11 cellular contexts compared by ENCODE assay signal in the genomic region with DNA sequence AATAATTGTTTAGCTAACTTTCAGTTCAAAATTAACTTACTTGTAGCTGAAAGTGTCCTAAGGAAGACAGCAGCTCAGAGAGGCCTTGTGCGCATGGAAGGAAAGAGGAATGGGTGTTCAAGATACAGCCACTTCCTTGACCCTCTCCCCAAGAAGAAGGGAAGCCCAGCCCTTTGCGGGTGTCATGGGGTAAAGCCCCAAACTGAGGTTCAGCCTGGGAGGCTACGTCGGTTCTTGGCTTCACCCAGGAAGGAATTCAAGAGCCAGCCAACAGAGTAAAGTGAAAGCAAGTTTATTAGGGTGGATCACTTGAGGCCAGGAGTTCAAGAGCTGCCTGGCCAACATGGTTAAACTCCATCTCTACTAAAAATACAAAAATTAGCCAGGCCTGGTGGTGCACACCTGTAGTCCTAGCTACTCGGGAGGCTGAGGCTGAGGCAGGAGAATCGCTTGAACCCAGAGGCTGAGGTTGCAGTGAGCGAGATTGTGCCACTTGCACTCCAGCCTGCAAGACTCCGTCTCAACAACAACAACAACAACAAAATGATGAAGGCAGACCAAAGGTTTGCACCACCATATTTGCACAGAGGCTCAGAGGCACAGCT. TPM values are rescaled to one million over a fixed set of nuclear protein-coding genes. Genes with fewer than 3 reads are reported as not detected.
DNase-seq lines count a peak whose midpoint lies in the region; ATAC-seq and TF ChIP-seq lines count a peak whose summit lies in the region.
"Had no signal": no experiment of that assay in that cellular context is flagged by ENCODE, and none has a peak within 500 bp of the region (broad histone marks: within the 10 kb centered on the region; RNA-seq: fewer than 3 reads in every experiment).

No MANE protein-coding gene starts in this region.

- ATAC-seq in activated naive CD8-positive, alpha-beta T cell treated with anti-CD3 and anti-CD28 coated beads, Interleukin-2, amount 50 U/mL, for 24 hours = no peak
- ATAC-seq in GM21825 (IDR thresholded peaks at IDR 0.05; ENCODE audit: unreplicated experiment) = no peak

- peaks cover 11% of the 10 kb centered on the region for H3K4me1 Mint-ChIP-seq in activated naive CD8-positive, alpha-beta T cell (ENCODE audit: low read depth)
- peaks cover 6% of the 10 kb centered on the region for H3K4me1 Mint-ChIP-seq in activated naive CD8-positive, alpha-beta T cell treated with anti-CD3 and anti-CD28 coated beads, Interleukin-2, amount 50 U/mL, for 24 hours
- H3K4me1 Mint-ChIP-seq in chondrocyte (ENCODE audit: low read depth) = peaks cover 44% of the 10 kb centered on the region

- peaks cover 43% of the 10 kb centered on the region for H3K27me3 Mint-ChIP-seq in activated naive CD8-positive, alpha-beta T cell
- H3K27me3 Mint-ChIP-seq in activated naive CD8-positive, alpha-beta T cell treated with anti-CD3 and anti-CD28 coated beads, Interleukin-2, amount 50 U/mL, for 24 hours = peaks cover 62% of the 10 kb centered on the region
- no peaks in the 10 kb centered on the region for H3K27me3 Mint-ChIP-seq in chondrocyte (ENCODE audit: low read depth)

- no peak for DNase-seq in activated naive CD8-positive, alpha-beta T cell treated with anti-CD3 and anti-CD28 coated beads, Interleukin-2, amount 50 U/mL, for 24 hours
- DNase-seq in chondrocyte (ENCODE audit: low spot score) = peak; percentile 63
- peak; percentile 15 for DNase-seq in transverse colon
- DNase-seq in KBM-7 = no peak
- no peak for DNase-seq in effector CD4-positive, alpha-beta T cell
- DNase-seq: activated CD4-positive, alpha-beta T cell treated with anti-CD3 and anti-CD28 coated beads for 4 hours; SIG-M5; stimulated activated CD4-positive, alpha-beta T cell treated with anti-CD3 and anti-CD28 coated beads, Interleukin-4, amount 100 ng/mL, for 1 hour had no signal

- no peak for TF ChIP-seq CTCF in chondrocyte (IDR thresholded peaks at IDR 0.05)
- TF ChIP-seq CTCF in transverse colon (IDR thresholded peaks at IDR 0.05) = no peak

- H3K36me3 ChIP-seq in mucosa of rectum (ENCODE audit: control insufficient read depth in 2 of 2, insufficient read depth in 2 of 2, low read length in 2 of 2) = no peaks in the 10 kb centered on the region
- H3K36me3 ChIP-seq in transverse colon = no peaks in the 10 kb centered on the region

- H3K4me3 ChIP-seq in mucosa of rectum (ENCODE audit: low read length in 2 of 2) = no peak overlapping the region
- no peak overlapping the region for H3K4me3 ChIP-seq in transverse colon

- intact Hi-C loops in transverse colon (cut with DNase I; ENCODE audit: low total_unique reads) = no loop called here

- H3K9me3 Mint-ChIP-seq in activated naive CD8-positive, alpha-beta T cell (ENCODE audit: low read depth) = no peaks in the 10 kb centered on the region
- H3K9me3 Mint-ChIP-seq in activated naive CD8-positive, alpha-beta T cell treated with anti-CD3 and anti-CD28 coated beads, Interleukin-2, amount 50 U/mL, for 24 hours = no peaks in the 10 kb centered on the region
- no peaks in the 10 kb centered on the region for H3K9me3 Mint-ChIP-seq in chondrocyte (ENCODE audit: low read depth)

- no peaks in the 10 kb centered on the region for H3K9me3 ChIP-seq in mucosa of rectum (ENCODE audit: control insufficient read depth in 2 of 2, low read length in 2 of 2)
- H3K9me3 ChIP-seq in transverse colon = no peaks in the 10 kb centered on the region

- H3K4me3 Mint-ChIP-seq in activated naive CD8-positive, alpha-beta T cell = peak overlapping the region; percentile 4
- H3K4me3 Mint-ChIP-seq in activated naive CD8-positive, alpha-beta T cell treated with anti-CD3 and anti-CD28 coated beads, Interleukin-2, amount 50 U/mL, for 24 hours = no peak overlapping the region
- H3K4me3 Mint-ChIP-seq in chondrocyte (ENCODE audit: unreplicated experiment) = peak overlapping the region; percentile 40

- no peak overlapping the region for H3K9ac ChIP-seq in mucosa of rectum (ENCODE audit: low read depth in 1 of 2, low read length in 2 of 2)

- H3K27ac ChIP-seq in mucosa of rectum (ENCODE audit: low read depth in 2 of 2, low read length in 2 of 2) (peak overlapping the region; percentile 3 to 59), transverse colon (peak overlapping the region; percentile 18 to 68 (median 60))

- H3K27me3 ChIP-seq in mucosa of rectum (ENCODE audit: control insufficient read depth in 2 of 2, insufficient read depth in 2 of 2, low read length in 2 of 2) (no peaks in the 10 kb centered on the region), transverse colon (peaks cover 6% of the 10 kb centered on the region)

- WGBS in transverse colon (ENCODE audit: low coverage in 1 of 2), 2 donors = 89 to 100% methylated on average over 1 to 8 of the region's 8 CpGs

- TF ChIP-seq EP300 in transverse colon (IDR thresholded peaks at IDR 0.05; ENCODE audit: low read depth) = no peak

- no peak for TF ChIP-seq POLR2A in transverse colon (IDR thresholded peaks at IDR 0.05)

- H3K4me1 ChIP-seq in mucosa of rectum (ENCODE audit: control insufficient read depth in 2 of 2, insufficient read depth in 2 of 2, low read length in 2 of 2) (peaks cover 0 to 27% of the 10 kb centered on the region in 2 donors), transverse colon (peaks cover 18 to 44% (median 28%) of the 10 kb centered on the region in 4 donors)

- no peak overlapping the region for H3K27ac Mint-ChIP-seq in activated naive CD8-positive, alpha-beta T cell
- no peak overlapping the region for H3K27ac Mint-ChIP-seq in activated naive CD8-positive, alpha-beta T cell treated with anti-CD3 and anti-CD28 coated beads, Interleukin-2, amount 50 U/mL, for 24 hours
- peak overlapping the region; percentile 95 for H3K27ac Mint-ChIP-seq in chondrocyte (ENCODE audit: unreplicated experiment)

- in situ Hi-C loops in transverse colon (cut with MboI; ENCODE audit: low pct_ligation_motif_present in 1 of 4, low pct_unique_long_range_greater_than_20kb in 1 of 4, low sequenced_read_pairs in 3 of 4) (no loop called here), KBM-7 (cut with MboI; ENCODE audit: low pct_unique_long_range_greater_than_20kb, low sequenced_read_pairs) (no loop called here)

- H3K36me3 Mint-ChIP-seq in activated naive CD8-positive, alpha-beta T cell = peaks cover 3% of the 10 kb centered on the region
- H3K36me3 Mint-ChIP-seq in activated naive CD8-positive, alpha-beta T cell treated with anti-CD3 and anti-CD28 coated beads, Interleukin-2, amount 50 U/mL, for 24 hours (ENCODE audit: low read depth) = no peaks in the 10 kb centered on the region
- H3K36me3 Mint-ChIP-seq in chondrocyte (ENCODE audit: low read depth) = no peaks in the 10 kb centered on the region

RNA-seq across cellular contexts. Expression of a gene that starts 15.9 kb away (rescaled TPM):
- total RNA-seq in chondrocyte = 5.4 to 12.3 TPM (median 5.7 TPM) in 3 replicates
- total RNA-seq in transverse colon = 10 to 100 TPM; 31.3 to 97.3 (median 53.1) TPM

RNA-seq across cellular contexts. Expression of a gene that starts 38.4 kb away (rescaled TPM):
- total RNA-seq in chondrocyte (11.6 to 44.3 TPM (median 14.5 TPM) in 3 replicates), transverse colon (under 1 TPM; 0.32 to 0.80 (median 0.39) TPM)

Comparison
In these comparisons a context has a peak if more than half of its experiments do, and no peak if none do; other contexts are left out.
1. DNase-seq: peak in chondrocyte (single experiment) and transverse colon (single experiment); none in activated naive CD8-positive, alpha-beta T cell treated with anti-CD3 and anti-CD28 coated beads, Interleukin-2, amount 50 U/mL, for 24 hours (single experiment), KBM-7 (single experiment) and effector CD4-positive, alpha-beta T cell (single experiment).